In the genomic region with DNA sequence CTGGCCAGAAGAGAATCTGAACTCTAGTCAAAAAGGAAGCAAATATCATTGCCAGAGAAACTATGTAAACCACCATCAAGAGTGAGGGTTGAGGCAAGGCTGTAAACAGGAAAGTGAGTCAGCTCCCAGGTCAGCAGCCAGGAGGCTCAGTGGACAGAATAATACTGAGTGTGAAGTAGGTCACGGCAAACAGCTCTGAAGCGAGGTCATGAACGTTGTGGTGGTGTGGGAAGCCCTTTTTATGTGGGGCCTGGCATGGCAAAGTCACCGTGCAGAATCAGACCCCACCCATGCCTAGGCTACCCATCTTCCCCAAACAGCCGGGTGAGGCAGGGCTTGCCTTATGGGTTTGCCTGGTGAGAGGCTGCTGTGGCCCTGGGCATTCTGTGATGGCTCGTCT, we compare ENCODE assay signal across 9 cellular contexts. TPM values are rescaled to one million over a fixed set of nuclear protein-coding genes. Genes with fewer than 3 reads are reported as not detected.
DNase-seq lines count a peak whose midpoint lies in the region; ATAC-seq and TF ChIP-seq lines count a peak whose summit lies in the region.
"Had no signal": no experiment of that assay in that cellular context is flagged by ENCODE, and none has a peak within 500 bp of the region (broad histone marks: within the 10 kb centered on the region; RNA-seq: fewer than 3 reads in every experiment).

No MANE protein-coding gene starts in this region.

- TF ChIP-seq CTCF in astrocyte of the cerebellum (IDR thresholded peaks at IDR 0.05; ENCODE audit: low read depth, low read length, missing control alignments): peak; percentile 21

- H3K9me3 Mint-ChIP-seq in T-cell: peaks cover 0 to 3% (median 3%) of the 10 kb centered on the region in 3 donors
- H3K9me3 Mint-ChIP-seq: activated B cell treated with CpG ODN at 0.5 μM for 24 hours had no signal

- no peaks in the 10 kb centered on the region for H3K27me3 Mint-ChIP-seq in T-cell

- in situ Hi-C loops in astrocyte of the cerebellum (cut with HindIII; ENCODE audit: low sequenced_read_pairs): no loop called here

- POLR2A ChIA-PET in T-cell (lab: Charles Lee): interaction anchor here (1.0 to 1.1 kb wide), 2 partner anchors 17 to 21 kb away, joined by 3 read pairs; no protein-coding TSS in a partner anchor

- peak overlapping the region; percentile 36 to 75 (median 70) for H3K4me3 Mint-ChIP-seq in T-cell
- H3K4me3 Mint-ChIP-seq: activated B cell treated with CpG ODN at 0.5 μM for 24 hours had no signal

- peaks cover 8% of the 10 kb centered on the region for H3K36me3 Mint-ChIP-seq in T-cell

- H3K27ac Mint-ChIP-seq in T-cell: peak overlapping the region; percentile 98 to 100
- H3K27ac Mint-ChIP-seq: activated B cell treated with CpG ODN at 0.5 μM for 24 hours had no signal

- peak; percentile 84 for DNase-seq in H4 (ENCODE audit: low spot score)
- peak; percentile 36 to 80 (median 64) for DNase-seq in T-cell
- DNase-seq in astrocyte of the cerebellum (ENCODE audit: low read depth): peak; percentile 83
- DNase-seq in left lobe of liver (ENCODE audit: low spot score): no peak
- DNase-seq in stimulated activated CD8-positive, alpha-beta memory T cell treated with anti-CD3 and anti-CD28 coated beads, Interleukin-4, amount 100 ng/mL, for 1 hour (ENCODE audit: low read depth in 2 of 2, low spot score in 1 of 2): peak; percentile 29 to 53
- no peak for DNase-seq in NCI-H748 (lab: John Stamatoyannopoulos, UW; ENCODE audit: unreplicated experiment)
- no peak for DNase-seq in NCI-H146 (lab: John Stamatoyannopoulos, UW)
- DNase-seq: activated B cell treated with CpG ODN at 0.5 μM for 24 hours had no signal

- CTCF ChIA-PET in T-cell (lab: Charles Lee): interaction anchor here in 1 of 2 donors (0.5 to 1.1 kb wide), 4 partner anchors 17 to 132 kb away, joined by 3 to 5 read pairs (median 4); no protein-coding TSS in a partner anchor

- peaks cover 44 to 85% (median 75%) of the 10 kb centered on the region in 3 donors for H3K4me1 Mint-ChIP-seq in T-cell

- H3K4me3 ChIP-seq in astrocyte of the cerebellum (ENCODE audit: low read depth, low read length): no peak overlapping the region

- ATAC-seq in T-cell (replicated peaks in 1 of 4) (peak; percentile 70 to 83 (median 77)), left lobe of liver (peak; percentile 64), GM19455 (IDR thresholded peaks at IDR 0.05; ENCODE audit: unreplicated experiment) (no peak)

RNA-seq across cellular contexts. Expression of a gene that starts 43.9 kb away (rescaled TPM):
- 277 and 278 TPM in 2 replicates for total RNA-seq in H4 (2014; rRNA removed; shearing (Covaris generic))
- total RNA-seq in T-cell (1 to 10 TPM; 1.3 to 8.6 (median 7.6) TPM), left lobe of liver (20.1 TPM)

Comparison
In these comparisons a context has a peak if more than half of its experiments do, and no peak if none do; other contexts are left out.
1. DNase-seq: peak in H4 (single experiment), T-cell (34 of 34), astrocyte of the cerebellum (single experiment) and stimulated activated CD8-positive, alpha-beta memory T cell treated with anti-CD3 and anti-CD28 coated beads, Interleukin-4, amount 100 ng/mL, for 1 hour (2 of 2); none in left lobe of liver (single experiment), NCI-H748 (single experiment) and NCI-H146 (single experiment).
2. RNA of a gene that starts 43.9 kb away (total RNA-seq): 277 to 278 TPM in H4; 20.1 TPM in left lobe of liver (single experiment) and 1.3 to 8.6 TPM in T-cell; every median in the first group is over 10 times any median in the second.